Comparison of ENCODE assay signal across 11 cellular contexts in genomic region chr5:32298056-32298420, GRCh38. TPM values are rescaled to one million over a fixed set of nuclear protein-coding genes. Genes with fewer than 3 reads are reported as not detected.
DNase-seq lines count a peak whose midpoint lies in the region; ATAC-seq lines count a peak whose summit lies in the region.
"Had no signal": no experiment of that assay in that cellular context is flagged by ENCODE, and none has a peak within 500 bp of the region (broad histone marks: within the 10 kb centered on the region; RNA-seq: fewer than 3 reads in every experiment).

No MANE protein-coding gene starts in this region.

- CTCF ChIA-PET in CD4-positive, alpha-beta memory T cell (lab: Charles Lee; ENCODE audit: partially characterized antibody) = interaction anchor here (0.6 to 2.1 kb wide), 3 partner anchors 31 to 128 kb away, joined by 3 to 9 read pairs (median 7); no protein-coding TSS in a partner anchor

- POLR2A ChIA-PET in CD4-positive, alpha-beta memory T cell (lab: Charles Lee; ENCODE audit: partially characterized antibody) = no interaction called here

- peak overlapping the region in 4 of 7 donors; percentile 53 to 75 (median 65) for H3K27ac Mint-ChIP-seq in CD4-positive, alpha-beta memory T cell

- no peak overlapping the region for H3K27ac ChIP-seq in CD4-positive, alpha-beta memory T cell (ENCODE audit: low read depth, low read length)
- H3K27ac ChIP-seq: adrenal gland had no signal

- peak; percentile 65 for ATAC-seq in GM21447 (IDR thresholded peaks at IDR 0.05; ENCODE audit: unreplicated experiment)
- peak; percentile 27 for ATAC-seq in esophagus mucosa
- ATAC-seq in GM19023 (IDR thresholded peaks at IDR 0.05; ENCODE audit: unreplicated experiment) = no peak

- no peaks in the 10 kb centered on the region for H3K27me3 Mint-ChIP-seq in CD4-positive, alpha-beta memory T cell

- intact Hi-C loops in CD4-positive, alpha-beta memory T cell (cut with micrococcal nuclease) = no loop called here

- peaks cover 5% of the 10 kb centered on the region for H3K36me3 ChIP-seq in CD4-positive, alpha-beta memory T cell (ENCODE audit: insufficient read depth, low read length)

- H3K4me3 Mint-ChIP-seq in CD4-positive, alpha-beta memory T cell = peak overlapping the region in 1 of 8 donors; percentile 1

- H3K36me3 Mint-ChIP-seq in CD4-positive, alpha-beta memory T cell = peaks cover 28 to 44% of the 10 kb centered on the region in 2 donors

- no peak for DNase-seq in CD4-positive, alpha-beta memory T cell
- DNase-seq in HUDEP-2 (lab: John Stamatoyannopoulos, UW; ENCODE audit: unreplicated experiment in 76 of 76) (peak in 50 of 76 experiments; percentile 16 to 79 (median 49)), CD1c-positive myeloid dendritic cell (ENCODE audit: extremely low spot score) (no peak), ecto neural progenitor cell (ENCODE audit: low spot score) (no peak), cortex of kidney (lab: John Stamatoyannopoulos, UW) (no peak)
- DNase-seq: adrenal gland, foreskin fibroblast, NCI-H1092 had no signal

- no peak overlapping the region for H3K4me3 ChIP-seq in CD4-positive, alpha-beta memory T cell (ENCODE audit: low read length in 2 of 2)
- H3K4me3 ChIP-seq: adrenal gland had no signal

- H3K4me1 ChIP-seq in CD4-positive, alpha-beta memory T cell (ENCODE audit: insufficient read depth, low read length) = peaks cover 15% of the 10 kb centered on the region

- H3K4me1 Mint-ChIP-seq in CD4-positive, alpha-beta memory T cell = peaks cover 28 to 50% (median 42%) of the 10 kb centered on the region in 4 donors

- no peaks in the 10 kb centered on the region for H3K9me3 ChIP-seq in CD4-positive, alpha-beta memory T cell (ENCODE audit: control insufficient read depth in 1 of 2, low read length in 2 of 2)
- H3K9me3 ChIP-seq: adrenal gland had no signal

- H3K9me3 Mint-ChIP-seq in CD4-positive, alpha-beta memory T cell = no peaks in the 10 kb centered on the region

- no peaks in the 10 kb centered on the region for H3K27me3 ChIP-seq in CD4-positive, alpha-beta memory T cell (ENCODE audit: insufficient read depth, low read length)
- H3K27me3 ChIP-seq: adrenal gland had no signal

RNA-seq across cellular contexts. Expression of gene MTMR12, which starts 14.7 kb away (rescaled TPM):
- total RNA-seq in CD4-positive, alpha-beta memory T cell = 10 to 100 TPM; 26.3 to 26.4 TPM
- 10 to 100 TPM; 11.6 to 18.0 TPM for polyA plus RNA-seq in CD4-positive, alpha-beta memory T cell
- 16.9 TPM for total RNA-seq in esophagus mucosa

Comparison
In these comparisons a context has a peak if more than half of its experiments do, and no peak if none do; other contexts are left out.
1. DNase-seq: peak in HUDEP-2 (50 of 76); none in CD4-positive, alpha-beta memory T cell (0 of 5), CD1c-positive myeloid dendritic cell (single experiment), ecto neural progenitor cell (single experiment) and cortex of kidney (single experiment).